In the genomic region with DNA sequence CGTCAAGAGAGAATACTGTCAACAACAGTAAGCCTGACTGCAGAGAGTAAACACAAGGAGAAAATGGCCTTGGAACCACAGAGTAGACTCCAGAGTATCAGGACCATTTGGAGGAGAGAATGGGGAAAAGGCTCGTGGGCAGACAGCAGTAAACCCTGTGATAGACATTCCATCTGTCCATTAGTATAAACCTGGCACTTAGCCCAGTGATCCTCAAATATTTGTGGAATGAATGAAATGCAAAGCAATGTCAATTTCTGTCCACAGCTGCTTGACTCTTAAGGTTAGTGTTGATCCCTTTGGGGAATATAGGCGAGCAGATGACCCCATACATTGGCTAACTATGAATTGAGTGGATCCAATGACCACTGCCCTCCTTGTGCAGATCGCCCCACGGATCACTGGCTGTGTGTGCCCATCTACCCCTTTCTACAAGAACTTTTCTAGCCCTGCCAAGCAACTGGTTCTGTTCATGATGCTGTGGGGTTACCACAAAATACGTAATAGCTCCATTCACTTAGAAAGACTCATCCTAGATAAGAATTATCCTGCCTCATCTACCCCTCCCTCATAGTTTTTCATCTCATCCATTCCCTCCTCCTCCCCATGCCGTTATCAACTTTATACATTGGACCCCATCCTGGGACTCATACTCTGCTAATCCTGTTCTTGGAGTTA, we compare ENCODE assay signal across 15 cellular contexts.
DNase-seq lines count a peak whose midpoint lies in the region; ATAC-seq and TF ChIP-seq lines count a peak whose summit lies in the region.
"Had no signal": no experiment of that assay in that cellular context is flagged by ENCODE, and none has a peak within 500 bp of the region (broad histone marks: within the 10 kb centered on the region; RNA-seq: fewer than 3 reads in every experiment).

No MANE protein-coding gene starts in this region.

- H3K4me3 ChIP-seq in Caco-2 (ENCODE audit: low read depth, low read length), result no peak overlapping the region
- no peak overlapping the region for H3K4me3 ChIP-seq in cardiac fibroblast (replicated peaks in 1 of 2; ENCODE audit: low read depth in 2 of 2, low read length in 2 of 2)
- H3K4me3 ChIP-seq in mesenchymal stem cell (ENCODE audit: insufficient read depth in 1 of 2, low read depth in 1 of 2, low read length in 2 of 2), result no peak overlapping the region
- H3K4me3 ChIP-seq: neural progenitor cell had no signal

- BruUV-seq in Caco-2 (replicated peaks; lab: Mats Ljungman, UMichigan), result no TSS peak

- no peak overlapping the region for H3K14ac ChIP-seq in mesenchymal stem cell (ENCODE audit: low read length in 2 of 2)

- intact Hi-C loops in Caco-2 (cut with micrococcal nuclease; ENCODE audit: unreplicated experiment), result loop anchor here (10.0 kb wide), 2 partner anchors 258 to 338 kb away; no protein-coding TSS in a partner anchor

- no peaks in the 10 kb centered on the region for H3K27me3 ChIP-seq in Caco-2 (replicated peaks; ENCODE audit: control insufficient read depth, insufficient read depth, low read length)
- H3K27me3 ChIP-seq in mesenchymal stem cell (ENCODE audit: control insufficient read depth in 1 of 2, insufficient read depth in 1 of 2, low read length in 2 of 2), result no peaks in the 10 kb centered on the region
- H3K27me3 ChIP-seq: neural progenitor cell had no signal

- no peak for TF ChIP-seq CTCF in Caco-2 (IDR thresholded peaks at IDR 0.05; ENCODE audit: insufficient read depth in 1 of 2, low read depth in 1 of 2, low read length in 1 of 2, severe bottlenecking in 1 of 2, unreplicated experiment in 1 of 2)
- TF ChIP-seq CTCF in cardiac fibroblast (IDR thresholded peaks at IDR 0.05; ENCODE audit: low read depth, low read length), result no peak
- TF ChIP-seq CTCF in GM20000 (IDR thresholded peaks at IDR 0.05; ENCODE audit: extremely low read depth, missing control alignments), result no peak

- H3K79me1 ChIP-seq in mesenchymal stem cell (replicated peaks; ENCODE audit: low read length, poor library complexity, severe bottlenecking), result no peaks in the 10 kb centered on the region

- H3K9me3 ChIP-seq in Caco-2 (no peaks in the 10 kb centered on the region), mesenchymal stem cell (ENCODE audit: control insufficient read depth, low read length) (no peaks in the 10 kb centered on the region)

- CTCF ChIA-PET in Caco-2 (lab: Charles Lee), result no interaction called here

- no peak overlapping the region for H3K4me3 Mint-ChIP-seq in Caco-2 (ENCODE audit: unreplicated experiment)
- H3K4me3 Mint-ChIP-seq: activated CD8-positive, alpha-beta T cell treated with anti-CD3 and anti-CD28 coated beads for 36 hours; activated naive CD8-positive, alpha-beta T cell treated with anti-CD3 and anti-CD28 coated beads for 36 hours; neural progenitor cell; stimulated activated naive CD8-positive, alpha-beta T cell treated with anti-CD3 and anti-CD28 coated beads, Interleukin-15, Interleukin-2, amounts not matched to agents 100 ng/mL and 50 ng/mL, for 24 hours; T-cell had no signal

- H3K4ac ChIP-seq in mesenchymal stem cell (ENCODE audit: low read depth in 1 of 2, low read length in 2 of 2), result no peak overlapping the region

- H4K91ac ChIP-seq in mesenchymal stem cell (ENCODE audit: low read length), result no peak overlapping the region

- ATAC-seq in HG02642 (IDR thresholded peaks at IDR 0.05; ENCODE audit: poor library complexity, unreplicated experiment), result no peak
- ATAC-seq: activated CD8-positive, alpha-beta T cell treated with anti-CD3 and anti-CD28 coated beads for 36 hours; left cardiac atrium; T-cell had no signal

- H3K18ac ChIP-seq in mesenchymal stem cell (ENCODE audit: low read depth in 1 of 2, low read length in 2 of 2), result no peak overlapping the region

- H2BK12ac ChIP-seq in mesenchymal stem cell (ENCODE audit: low read length in 2 of 2), result no peak overlapping the region

- H2BK120ac ChIP-seq in mesenchymal stem cell (ENCODE audit: low read depth, low read length), result no peak overlapping the region

- H3K23ac ChIP-seq in mesenchymal stem cell (ENCODE audit: low read length in 2 of 2), result no peak overlapping the region

- H3K27ac Mint-ChIP-seq in Caco-2 (ENCODE audit: unreplicated experiment), result no peak overlapping the region
- H3K27ac Mint-ChIP-seq: activated CD8-positive, alpha-beta T cell treated with anti-CD3 and anti-CD28 coated beads for 36 hours; activated naive CD8-positive, alpha-beta T cell treated with anti-CD3 and anti-CD28 coated beads for 36 hours; neural progenitor cell; stimulated activated naive CD8-positive, alpha-beta T cell treated with anti-CD3 and anti-CD28 coated beads, Interleukin-15, Interleukin-2, amounts not matched to agents 100 ng/mL and 50 ng/mL, for 24 hours; T-cell had no signal

- no peak overlapping the region for H2BK15ac ChIP-seq in mesenchymal stem cell (ENCODE audit: low read depth, poor library complexity, severe bottlenecking)

- no peak overlapping the region for H3K9ac ChIP-seq in mesenchymal stem cell (ENCODE audit: low read length)
- H3K9ac ChIP-seq: KMS-11, neural progenitor cell had no signal

- H3K27me3 Mint-ChIP-seq in Caco-2 (ENCODE audit: insufficient read depth, unreplicated experiment), result no peaks in the 10 kb centered on the region
- H3K27me3 Mint-ChIP-seq: activated CD8-positive, alpha-beta T cell treated with anti-CD3 and anti-CD28 coated beads for 36 hours; activated naive CD8-positive, alpha-beta T cell treated with anti-CD3 and anti-CD28 coated beads for 36 hours; stimulated activated naive CD8-positive, alpha-beta T cell treated with anti-CD3 and anti-CD28 coated beads, Interleukin-15, Interleukin-2, amounts not matched to agents 100 ng/mL and 50 ng/mL, for 24 hours had no signal

- no peak overlapping the region for H2BK5ac ChIP-seq in mesenchymal stem cell (ENCODE audit: low read depth, low read length, poor library complexity, severe bottlenecking)

- H3K9me3 Mint-ChIP-seq in Caco-2 (ENCODE audit: unreplicated experiment), result no peaks in the 10 kb centered on the region
- H3K9me3 Mint-ChIP-seq: activated CD8-positive, alpha-beta T cell treated with anti-CD3 and anti-CD28 coated beads for 36 hours; activated naive CD8-positive, alpha-beta T cell treated with anti-CD3 and anti-CD28 coated beads for 36 hours; neural progenitor cell; stimulated activated naive CD8-positive, alpha-beta T cell treated with anti-CD3 and anti-CD28 coated beads, Interleukin-15, Interleukin-2, amounts not matched to agents 100 ng/mL and 50 ng/mL, for 24 hours; T-cell had no signal

- POLR2A ChIA-PET in Caco-2 (lab: Charles Lee), result no interaction called here

- peak overlapping the region; percentile 28 for H2AK5ac ChIP-seq in mesenchymal stem cell (ENCODE audit: low read length, severe bottlenecking)

- H3K4me2 ChIP-seq in mesenchymal stem cell (ENCODE audit: low read length, poor library complexity, severe bottlenecking), result no peak overlapping the region
- H3K4me2 ChIP-seq: KMS-11, neural progenitor cell had no signal

- peaks cover 14% of the 10 kb centered on the region for H3K4me1 Mint-ChIP-seq in Caco-2 (ENCODE audit: low read depth, unreplicated experiment)
- H3K4me1 Mint-ChIP-seq: activated naive CD8-positive, alpha-beta T cell treated with anti-CD3 and anti-CD28 coated beads for 36 hours; T-cell had no signal

- H3K36me3 Mint-ChIP-seq in Caco-2 (ENCODE audit: insufficient read depth, unreplicated experiment), result no peaks in the 10 kb centered on the region
- H3K36me3 Mint-ChIP-seq: activated naive CD8-positive, alpha-beta T cell treated with anti-CD3 and anti-CD28 coated beads for 36 hours; neural progenitor cell; T-cell had no signal

- no peak overlapping the region for H2AFZ ChIP-seq in mesenchymal stem cell (ENCODE audit: low read depth, low read length)
- H2AFZ ChIP-seq: neural progenitor cell had no signal

- no peaks in the 10 kb centered on the region for H3K36me3 ChIP-seq in Caco-2 (ENCODE audit: control insufficient read depth, insufficient read depth, low read length)
- no peaks in the 10 kb centered on the region for H3K36me3 ChIP-seq in mesenchymal stem cell (ENCODE audit: control insufficient read depth in 1 of 2, insufficient read depth in 2 of 2, low read depth in 1 of 2, low read length in 2 of 2)
- H3K36me3 ChIP-seq: neural progenitor cell had no signal

- 11% methylated on average over 6 of the region's 7 CpGs for WGBS in mesenchymal stem cell

- no peak overlapping the region for H4K8ac ChIP-seq in mesenchymal stem cell (ENCODE audit: low read length)

- H3K4me1 ChIP-seq in Caco-2 (peaks cover 14% of the 10 kb centered on the region), mesenchymal stem cell (ENCODE audit: control insufficient read depth, insufficient read depth, low read depth, low read length) (peaks cover 2% of the 10 kb centered on the region)

- peak overlapping the region; percentile 78 for H3K27ac ChIP-seq in mesenchymal stem cell (ENCODE audit: low read length, poor library complexity, severe bottlenecking)
- H3K27ac ChIP-seq: KMS-11, neural progenitor cell had no signal

- DNase-seq in Caco-2, result peak; percentile 26 to 40
- peak; percentile 19 for DNase-seq in LoVo (ENCODE audit: low spot score)
- peak; percentile 63 to 92 for DNase-seq in cardiac fibroblast (ENCODE audit: low read depth in 2 of 2)
- peak; percentile 73 for DNase-seq in mesenchymal stem cell
- DNase-seq in GM20000 (ENCODE audit: low spot score), result no peak
- DNase-seq in MV-4-11 (lab: John Stamatoyannopoulos, UW), result no peak
- no peak for DNase-seq in NCI-H146 (lab: John Stamatoyannopoulos, UW)
- DNase-seq: activated CD8-positive, alpha-beta T cell treated with anti-CD3 and anti-CD28 coated beads for 36 hours; activated naive CD8-positive, alpha-beta T cell treated with anti-CD3 and anti-CD28 coated beads for 36 hours; left cardiac atrium; T-cell had no signal

Comparison
In these comparisons a context has a peak if more than half of its experiments do, and no peak if none do; other contexts are left out.
1. DNase-seq: peak in Caco-2 (2 of 2), LoVo (single experiment), cardiac fibroblast (2 of 2) and mesenchymal stem cell (single experiment); none in GM20000 (single experiment), MV-4-11 (single experiment) and NCI-H146 (single experiment).